Comparison of ENCODE assay signal across 21 cellular contexts in genomic region chr13:110907301-110907700, GRCh38. TPM values are rescaled to one million over a fixed set of nuclear protein-coding genes. Genes with fewer than 3 reads are reported as not detected.
DNase-seq lines count a peak whose midpoint lies in the region; ATAC-seq, FAIRE-seq and TF ChIP-seq lines count a peak whose summit lies in the region.
"Had no signal": no experiment of that assay in that cellular context is flagged by ENCODE, and none has a peak within 500 bp of the region (broad histone marks: within the 10 kb centered on the region; RNA-seq: fewer than 3 reads in every experiment).

No MANE protein-coding gene starts in this region.

- H3K27ac Mint-ChIP-seq in Calu3 (ENCODE audit: unreplicated experiment) (peak overlapping the region; percentile 87), endothelial cell (ENCODE audit: unreplicated experiment) (peak overlapping the region; percentile 52), progenitor cell of endocrine pancreas (peak overlapping the region; percentile 89)
- H3K27ac Mint-ChIP-seq: activated B cell treated with CpG ODN at 0.5 μM for 24 hours; activated T-helper 2 cell treated with anti-CD3 and anti-CD28 coated beads, Interferon-gamma antibody, Interleukin-2, Interleukin-4, amounts not matched to agents 10 μg/mL and 5 μg/mL and 100 μg/mL, durations not matched to agents 14 hours and 24 hours and 36 hours had no signal

- H3K4me1 Mint-ChIP-seq in Calu3 (ENCODE audit: low read depth, unreplicated experiment), result peaks cover 7% of the 10 kb centered on the region
- H3K4me1 Mint-ChIP-seq in endothelial cell (ENCODE audit: unreplicated experiment), result peaks cover 36% of the 10 kb centered on the region
- peaks cover 47% of the 10 kb centered on the region for H3K4me1 Mint-ChIP-seq in progenitor cell of endocrine pancreas (ENCODE audit: low read depth)

- BruUV-seq in Calu3 (replicated peaks; lab: Mats Ljungman, UMichigan), result no TSS peak

- no peaks in the 10 kb centered on the region for H3K27me3 ChIP-seq in HUES6 (ENCODE audit: control insufficient read depth, insufficient read depth, low read length)
- H3K27me3 ChIP-seq: dorsolateral prefrontal cortex, vagina had no signal

- peak overlapping the region; percentile 97 for H3K27ac ChIP-seq in HUES6 (ENCODE audit: low read depth, low read length)
- H3K27ac ChIP-seq: vagina had no signal

- no peaks in the 10 kb centered on the region for H3K9me3 Mint-ChIP-seq in Calu3 (ENCODE audit: low read depth, unreplicated experiment)
- H3K9me3 Mint-ChIP-seq in endothelial cell (ENCODE audit: unreplicated experiment), result no peaks in the 10 kb centered on the region
- H3K9me3 Mint-ChIP-seq in progenitor cell of endocrine pancreas (ENCODE audit: low read depth), result no peaks in the 10 kb centered on the region
- H3K9me3 Mint-ChIP-seq: activated B cell treated with CpG ODN at 0.5 μM for 24 hours; activated T-helper 2 cell treated with anti-CD3 and anti-CD28 coated beads, Interferon-gamma antibody, Interleukin-2, Interleukin-4, amounts not matched to agents 10 μg/mL and 5 μg/mL and 100 μg/mL, durations not matched to agents 14 hours and 24 hours and 36 hours had no signal

- H3K36me3 Mint-ChIP-seq in Calu3 (ENCODE audit: insufficient read depth, unreplicated experiment), result peaks cover 59% of the 10 kb centered on the region
- H3K36me3 Mint-ChIP-seq in endothelial cell (ENCODE audit: low read depth, unreplicated experiment), result peaks cover 28% of the 10 kb centered on the region
- H3K36me3 Mint-ChIP-seq in progenitor cell of endocrine pancreas (ENCODE audit: insufficient read depth), result peaks cover 21% of the 10 kb centered on the region

- intact Hi-C loops in Calu3 (cut with micrococcal nuclease; ENCODE audit: unreplicated experiment), result no loop called here

- no peak for TF ChIP-seq POLR2A in GM12891 (IDR thresholded peaks at IDR 0.05; ENCODE audit: low read depth, low read length)

- H3K9ac ChIP-seq in HUES6 (ENCODE audit: low read length), result peak overlapping the region; percentile 8

- FAIRE-seq in GM12891 (lab: Jason Lieb, UNC) (no peak), HTR-8/SVneo (lab: Jason Lieb, UNC) (no peak)
- FAIRE-seq: islet of Langerhans had no signal

- no peaks in the 10 kb centered on the region for H3K27me3 Mint-ChIP-seq in Calu3 (ENCODE audit: unreplicated experiment)
- no peaks in the 10 kb centered on the region for H3K27me3 Mint-ChIP-seq in endothelial cell (ENCODE audit: unreplicated experiment)
- no peaks in the 10 kb centered on the region for H3K27me3 Mint-ChIP-seq in progenitor cell of endocrine pancreas
- H3K27me3 Mint-ChIP-seq: activated B cell treated with CpG ODN at 0.5 μM for 24 hours had no signal

- peaks cover 55% of the 10 kb centered on the region for H3K4me1 ChIP-seq in HUES6 (ENCODE audit: control insufficient read depth, insufficient read depth, low read length)

- no peaks in the 10 kb centered on the region for H3K9me3 ChIP-seq in HUES6 (ENCODE audit: control insufficient read depth, insufficient read depth, low read depth, low read length)
- H3K9me3 ChIP-seq: vagina had no signal

- H3K36me3 ChIP-seq in HUES6 (ENCODE audit: control insufficient read depth, insufficient read depth, low read length), result peaks cover 77% of the 10 kb centered on the region

- H3K4me3 ChIP-seq in HUES6 (ENCODE audit: low read depth, low read length), result no peak overlapping the region
- H3K4me3 ChIP-seq: dorsolateral prefrontal cortex, vagina had no signal

- DNase-seq in Calu3, result no peak
- DNase-seq in endothelial cell (ENCODE audit: low spot score), result no peak
- no peak for DNase-seq in progenitor cell of endocrine pancreas (ENCODE audit: low spot score, unreplicated experiment)
- DNase-seq in GM12891 (ENCODE audit: insufficient read length, low spot score), result no peak
- DNase-seq in HTR-8/SVneo (ENCODE audit: insufficient read length, low spot score), result no peak
- DNase-seq in SW 1271 (lab: John Stamatoyannopoulos, UW), result no peak
- DNase-seq: activated B cell treated with CpG ODN at 0.5 μM for 24 hours; activated CD8-positive, alpha-beta memory T cell treated with anti-CD3 and anti-CD28 coated beads for 24 hours; glutamatergic neuron; Karpas-422; mesendoderm; NCI-H1105; NCI-H510A treated with DMSO at 0.1 percent for 48 hours; SHP77 had no signal

- H3K4me3 Mint-ChIP-seq in Calu3 (ENCODE audit: low read depth, unreplicated experiment), result peak overlapping the region; percentile 65
- H3K4me3 Mint-ChIP-seq in endothelial cell (ENCODE audit: unreplicated experiment), result no peak overlapping the region
- no peak overlapping the region for H3K4me3 Mint-ChIP-seq in progenitor cell of endocrine pancreas (ENCODE audit: low read depth)
- H3K4me3 Mint-ChIP-seq: activated B cell treated with CpG ODN at 0.5 μM for 24 hours had no signal

- TF ChIP-seq CTCF in Calu3 (IDR thresholded peaks at IDR 0.05; ENCODE audit: unreplicated experiment), result no peak
- TF ChIP-seq CTCF in endothelial cell (IDR thresholded peaks at IDR 0.05; ENCODE audit: unreplicated experiment), result no peak
- TF ChIP-seq CTCF in progenitor cell of endocrine pancreas (IDR thresholded peaks at IDR 0.05; ENCODE audit: unreplicated experiment), result no peak

- no peak for ATAC-seq in HG03378 (IDR thresholded peaks at IDR 0.05; ENCODE audit: unreplicated experiment)
- ATAC-seq: esophagus mucosa had no signal

- CTCF ChIA-PET in Calu3 (lab: Charles Lee), result no interaction called here

TF ChIP-seq in GM12891, 5 proteins besides CTCF, POLR2A, EP300 and RAD21:
- TF ChIP-seq TAF1 (IDR thresholded peaks at IDR 0.05; ENCODE audit: low read depth, low read length) (no peak), POU2F2 (IDR thresholded peaks at IDR 0.05; ENCODE audit: low read depth, low read length) (no peak), POLR2AphosphoS5 (IDR thresholded peaks at IDR 0.05; ENCODE audit: low read depth, low read length) (no peak), PAX5 (IDR thresholded peaks at IDR 0.05; ENCODE audit: insufficient read depth, low read length, severe bottlenecking) (no peak), SPI1 (IDR thresholded peaks at IDR 0.05; ENCODE audit: low read depth, low read length) (no peak)

RNA-seq across cellular contexts. Expression of gene ANKRD10, which starts 7.6 kb away (rescaled TPM):
- total RNA-seq in Calu3 (2022) (109 and 120 TPM in 2 replicates), endothelial cell (ENCODE audit: unreplicated experiment) (160 TPM), progenitor cell of endocrine pancreas (228 and 235 TPM in 2 replicates)
- polyA plus RNA-seq in GM12891 (2012; ENCODE audit: low read depth, missing spikeins), result 52.8 TPM
